ENCODE assay signal across 9 cellular contexts in the genomic region with DNA sequence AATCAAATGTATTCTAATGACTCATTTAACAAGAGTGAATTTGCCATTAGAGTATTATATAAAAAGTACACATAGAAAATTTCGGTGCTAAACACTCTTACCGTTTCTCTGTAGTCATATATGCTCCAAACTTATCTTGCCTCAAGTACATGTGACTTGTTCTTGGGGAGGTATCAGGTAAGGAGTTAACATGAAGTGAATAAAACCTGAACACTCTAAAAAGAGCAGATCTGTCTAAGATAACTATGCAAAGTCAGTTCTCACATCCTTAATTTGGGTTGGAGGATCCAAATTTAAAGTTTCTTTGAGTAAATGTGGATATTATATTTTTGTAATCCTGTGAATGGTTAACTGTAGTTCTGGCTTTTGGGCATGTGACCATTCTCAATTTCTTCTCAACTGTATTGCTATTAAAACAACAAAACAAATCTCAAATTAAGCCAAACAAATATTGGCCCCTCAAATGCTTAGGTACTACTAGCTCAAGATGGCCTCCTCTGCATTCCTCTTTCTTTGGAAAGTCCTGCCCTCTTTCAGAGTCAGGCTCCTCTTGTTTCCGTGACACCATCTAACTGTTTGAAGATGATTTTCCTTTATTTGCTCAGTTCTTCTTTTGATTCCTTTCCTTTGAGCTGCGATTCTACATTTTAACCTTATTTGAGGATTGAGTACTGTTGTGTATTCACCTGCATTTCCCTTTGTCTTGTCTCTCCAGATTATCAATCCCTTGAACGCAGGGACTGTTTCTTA. TPM values are rescaled to one million over a fixed set of nuclear protein-coding genes. Genes with fewer than 3 reads are reported as not detected.
DNase-seq lines count a peak whose midpoint lies in the region; ATAC-seq and TF ChIP-seq lines count a peak whose summit lies in the region.
"Had no signal": no experiment of that assay in that cellular context is flagged by ENCODE, and none has a peak within 500 bp of the region (broad histone marks: within the 10 kb centered on the region; RNA-seq: fewer than 3 reads in every experiment).

No MANE protein-coding gene starts in this region.

- no TSS peak for BruUV-seq in OCI-LY7 (replicated peaks; lab: Mats Ljungman, UMichigan)

- H3K4me3 ChIP-seq in OCI-LY7 (ENCODE audit: low read depth, low read length, poor library complexity, severe bottlenecking) = peak overlapping the region; percentile 98

- no peaks in the 10 kb centered on the region for H3K9me3 ChIP-seq in CD4-positive, alpha-beta T cell (ENCODE audit: control insufficient read depth, low read length)
- no peaks in the 10 kb centered on the region for H3K9me3 ChIP-seq in OCI-LY7 (ENCODE audit: low read length)

- no peak for ATAC-seq in CD4-positive, alpha-beta T cell (ENCODE audit: poor library complexity)
- ATAC-seq in GM18858 (IDR thresholded peaks at IDR 0.05; ENCODE audit: unreplicated experiment) = peak; percentile 8
- no peak for ATAC-seq in GM21528 (IDR thresholded peaks at IDR 0.05; ENCODE audit: low FRiP score, unreplicated experiment)
- ATAC-seq in GM19324 (IDR thresholded peaks at IDR 0.05; ENCODE audit: low FRiP score, unreplicated experiment) = no peak

- H3K27me3 Mint-ChIP-seq in CD4-positive, alpha-beta T cell = no peaks in the 10 kb centered on the region
- H3K27me3 Mint-ChIP-seq in immature natural killer cell (ENCODE audit: low read depth in 3 of 3) = peaks cover 2 to 14% (median 7%) of the 10 kb centered on the region in 3 donors

- peaks cover 24% of the 10 kb centered on the region; the same call in 1 of the 2 replicates for H4K20me1 ChIP-seq in OCI-LY7 (ENCODE audit: insufficient read depth, low read length)

- H3K4me3 Mint-ChIP-seq in CD4-positive, alpha-beta T cell = peak overlapping the region; percentile 82
- peak overlapping the region in 1 of 5 donors; percentile 60 for H3K4me3 Mint-ChIP-seq in immature natural killer cell

- intact Hi-C loops in CD4-positive, alpha-beta T cell (cut with DNase I, micrococcal nuclease) = loop anchor here (10.0 kb wide), 2 partner anchors 207 to 357 kb away; no protein-coding TSS in a partner anchor
- intact Hi-C loops in OCI-LY7 (cut with micrococcal nuclease; ENCODE audit: unreplicated experiment) = no loop called here

- no peak for DNase-seq in CD4-positive, alpha-beta T cell
- DNase-seq in OCI-LY7 (ENCODE audit: low spot score) (peak; percentile 63), immature natural killer cell (no peak), NOMO-1 (lab: John Stamatoyannopoulos, UW; ENCODE audit: unreplicated experiment in 2 of 2) (no peak), NCI-H82 (lab: John Stamatoyannopoulos, UW) (no peak)
- DNase-seq: Right ventricle myocardium superior had no signal

- H3K27me3 ChIP-seq in CD4-positive, alpha-beta T cell (ENCODE audit: control insufficient read depth, insufficient read depth, low read length) = no peaks in the 10 kb centered on the region

- H3K9me3 Mint-ChIP-seq in CD4-positive, alpha-beta T cell = no peaks in the 10 kb centered on the region
- no peaks in the 10 kb centered on the region for H3K9me3 Mint-ChIP-seq in immature natural killer cell

- H3K27ac Mint-ChIP-seq in CD4-positive, alpha-beta T cell = peak overlapping the region; percentile 86
- peak overlapping the region; percentile 32 to 75 (median 52) for H3K27ac Mint-ChIP-seq in immature natural killer cell

- peaks cover 89% of the 10 kb centered on the region for H3K36me3 ChIP-seq in OCI-LY7 (ENCODE audit: insufficient read depth, low read length)

- POLR2A ChIA-PET in CD4-positive, alpha-beta T cell (lab: Charles Lee) = interaction anchor here (1.1 kb wide), 1 partner anchor 698 kb away, joined by 4 read pairs; a partner anchor contains a TSS
- POLR2A ChIA-PET in OCI-LY7 (lab: Charles Lee) = interaction anchor here (0.6 to 11.4 kb wide), 8 partner anchors 8 to 69 kb away, joined by 4 to 444 read pairs (median 7); a partner anchor contains a TSS

- peak overlapping the region; percentile 69 for H3K4me2 ChIP-seq in OCI-LY7 (ENCODE audit: low read length)

- H3K4me1 Mint-ChIP-seq in CD4-positive, alpha-beta T cell (ENCODE audit: low read depth) = peaks cover 68% of the 10 kb centered on the region
- peaks cover 77 to 84% of the 10 kb centered on the region in 2 donors for H3K4me1 Mint-ChIP-seq in immature natural killer cell

- CTCF ChIA-PET in CD4-positive, alpha-beta T cell (lab: Charles Lee) = no interaction called here
- CTCF ChIA-PET in OCI-LY7 (lab: Charles Lee; ENCODE audit: unreplicated experiment) = interaction anchor here (1.1 kb wide), 1 partner anchor 10 kb away, joined by 5 read pairs; no protein-coding TSS in a partner anchor

- H2AFZ ChIP-seq in OCI-LY7 (ENCODE audit: low read length) = no peak overlapping the region

- H3K9me2 ChIP-seq in OCI-LY7 (ENCODE audit: insufficient read depth, low read length) = no peaks in the 10 kb centered on the region

- peaks cover 55% of the 10 kb centered on the region for H3K4me1 ChIP-seq in OCI-LY7 (ENCODE audit: insufficient read depth, low read length, poor library complexity, severe bottlenecking)

- TF ChIP-seq CTCF in CD4-positive, alpha-beta T cell (IDR thresholded peaks at IDR 0.05) = no peak
- TF ChIP-seq CTCF in OCI-LY7 (conservative IDR thresholded peaks at IDR 0.05; ENCODE audit: low read length) = no peak

- H3K36me3 Mint-ChIP-seq in CD4-positive, alpha-beta T cell (ENCODE audit: low read depth) = peaks cover 74% of the 10 kb centered on the region
- peaks cover 0 to 5% (median 0%) of the 10 kb centered on the region in 3 donors for H3K36me3 Mint-ChIP-seq in immature natural killer cell

- peak overlapping the region; percentile 30 for H3K27ac ChIP-seq in CD4-positive, alpha-beta T cell (ENCODE audit: low read depth, low read length)
- peak overlapping the region; percentile 99 for H3K27ac ChIP-seq in OCI-LY7 (ENCODE audit: low read depth, low read length, poor library complexity, severe bottlenecking)

- peaks cover 95% of the 10 kb centered on the region for H3K79me2 ChIP-seq in OCI-LY7 (ENCODE audit: insufficient read depth, low read depth, low read length)

RNA-seq across cellular contexts. Expression of a gene that starts 4.2 kb away (rescaled TPM):
- total RNA-seq in CD4-positive, alpha-beta T cell = 100 to 1,000 TPM; 106 to 114 TPM
- 125 and 186 TPM in 2 replicates for total RNA-seq in OCI-LY7 (2014; rRNA removed; shearing (Covaris generic))
- 337 and 398 TPM in 2 replicates for total RNA-seq in OCI-LY7 (2022)
- 10 to 100 TPM; 15.3 to 29.3 (median 24.0) TPM for polyA plus RNA-seq in immature natural killer cell
